ENCODE assay signal across 13 cellular contexts in the genomic region with DNA sequence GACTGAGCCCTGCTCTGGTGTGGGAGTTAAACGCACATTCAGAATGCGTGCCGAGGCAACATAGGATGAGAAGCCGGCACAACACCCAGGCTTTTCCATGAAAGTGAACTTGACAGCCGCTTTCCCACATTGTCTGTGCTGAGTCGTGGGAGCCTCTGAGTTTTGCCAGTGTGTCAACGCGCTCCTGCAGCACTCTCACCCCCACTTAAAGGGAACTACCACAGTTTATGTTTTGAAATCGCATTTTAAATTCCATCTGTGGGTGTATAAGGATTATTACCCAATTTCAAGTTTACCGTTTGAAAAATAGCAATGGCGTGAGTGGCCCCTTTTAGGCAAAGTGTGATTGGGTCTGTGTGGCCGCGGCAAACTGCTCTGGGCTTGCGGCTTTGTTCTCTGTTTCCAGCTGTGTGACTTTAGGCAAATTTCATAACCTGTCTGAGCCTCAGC.
DNase-seq lines count a peak whose midpoint lies in the region; ATAC-seq and TF ChIP-seq lines count a peak whose summit lies in the region.
"Had no signal": no experiment of that assay in that cellular context is flagged by ENCODE, and none has a peak within 500 bp of the region (broad histone marks: within the 10 kb centered on the region; RNA-seq: fewer than 3 reads in every experiment).

No MANE protein-coding gene starts in this region.

- H3K4me1 Mint-ChIP-seq in activated CD8-positive, alpha-beta T cell treated with anti-CD3 and anti-CD28 coated beads for 36 hours (ENCODE audit: low read depth): peaks cover 5% of the 10 kb centered on the region

- 87% methylated on average over 14 of the region's 14 CpGs for WGBS in SK-N-SH (ENCODE audit: low lambda C conversion rate)

- peaks cover 2% of the 10 kb centered on the region for H3K9me3 Mint-ChIP-seq in activated CD8-positive, alpha-beta T cell treated with anti-CD3 and anti-CD28 coated beads for 36 hours

- CTCF ChIA-PET in activated CD8-positive, alpha-beta T cell treated with anti-CD3 and anti-CD28 coated beads for 36 hours (lab: Charles Lee): interaction anchor here (1.1 kb wide), 1 partner anchor 279 kb away, joined by 3 read pairs; no protein-coding TSS in a partner anchor
- CTCF ChIA-PET in SK-N-SH (lab: Yijun Ruan, JAX): interaction anchor here (1.1 to 3.6 kb wide), 3 partner anchors 30 to 393 kb away, joined by 3 to 9 read pairs (median 5); partner anchors contain the start of gene WNT7B

- H4K20me1 ChIP-seq in SK-N-SH (ENCODE audit: insufficient read depth): no peaks in the 10 kb centered on the region

- POLR2A ChIA-PET in activated CD8-positive, alpha-beta T cell treated with anti-CD3 and anti-CD28 coated beads for 36 hours (lab: Charles Lee): no interaction called here
- POLR2A ChIA-PET in SK-N-SH (lab: Yijun Ruan, JAX): no interaction called here

- H3K4me1 ChIP-seq in SK-N-SH (ENCODE audit: control insufficient read depth in 1 of 2, insufficient read depth in 2 of 2, low read depth in 1 of 2, low read length in 1 of 2): no peaks in the 10 kb centered on the region

- H2AFZ ChIP-seq in SK-N-SH (ENCODE audit: low read depth): no peak overlapping the region

- peak; percentile 52 for DNase-seq in AG09319 (ENCODE audit: extremely low read depth, low read depth)
- peak; percentile 76 for DNase-seq in HCEC 1CT
- peak; percentile 96 for DNase-seq in SIG-M5 treated with dmso at 0.1 percent for 504 hours (lab: John Stamatoyannopoulos, UW; ENCODE audit: unreplicated experiment)
- peak in 41 of 42 donors; percentile 26 to 89 (median 63) for DNase-seq in head of caudate nucleus
- DNase-seq in NCI-H2107 (lab: John Stamatoyannopoulos, UW): no peak
- DNase-seq in activated CD8-positive, alpha-beta T cell treated with anti-CD3 and anti-CD28 coated beads for 36 hours: no peak
- no peak for DNase-seq in stimulated activated CD4-positive, alpha-beta T cell treated with anti-CD3 and anti-CD28 coated beads, Interleukin-1b, Interleukin-23, amount 100 ng/mL, for 48 hours
- no peak for DNase-seq in SK-N-SH
- DNase-seq: activated gamma-delta T cell, BE2C, NCI-H2029, SJCRH30 had no signal

- ATAC-seq in activated CD8-positive, alpha-beta T cell treated with anti-CD3 and anti-CD28 coated beads for 36 hours: no peak

- TF ChIP-seq RAD21 in SK-N-SH (IDR thresholded peaks at IDR 0.05; ENCODE audit: low read length): no peak

- H3K27ac ChIP-seq in SK-N-SH (ENCODE audit: low read depth in 2 of 2, low read length in 1 of 2): no peak overlapping the region
- H3K27ac ChIP-seq: SJCRH30, suprapubic skin had no signal

- H3K27me3 Mint-ChIP-seq in activated CD8-positive, alpha-beta T cell treated with anti-CD3 and anti-CD28 coated beads for 36 hours: no peaks in the 10 kb centered on the region

- no peaks in the 10 kb centered on the region for H3K27me3 ChIP-seq in SK-N-SH (ENCODE audit: insufficient read depth)
- H3K27me3 ChIP-seq: BE2C had no signal

- no peaks in the 10 kb centered on the region for H3K36me3 Mint-ChIP-seq in activated CD8-positive, alpha-beta T cell treated with anti-CD3 and anti-CD28 coated beads for 36 hours (ENCODE audit: low read depth)

- no peak overlapping the region for H3K4me3 ChIP-seq in SK-N-SH (ENCODE audit: low read depth in 2 of 2, low read length in 1 of 2)
- H3K4me3 ChIP-seq: SJCRH30, suprapubic skin had no signal

- peaks cover 0 to 5% of the 10 kb centered on the region in 2 experiments for H3K36me3 ChIP-seq in SK-N-SH (replicated peaks in 1 of 2; ENCODE audit: control insufficient read depth in 1 of 2, insufficient read depth in 2 of 2, low read length in 1 of 2)
- H3K36me3 ChIP-seq: BE2C, SJCRH30 had no signal

- no peaks in the 10 kb centered on the region for H3K9me2 ChIP-seq in SK-N-SH

- intact Hi-C loops in head of caudate nucleus (cut with DNase I): no loop called here
- intact Hi-C loops in activated CD8-positive, alpha-beta T cell treated with anti-CD3 and anti-CD28 coated beads for 36 hours (cut with micrococcal nuclease): no loop called here

- TF ChIP-seq CTCF in AG09319 (IDR thresholded peaks at IDR 0.05; ENCODE audit: low read depth, low read length) (no peak), SK-N-SH (IDR thresholded peaks at IDR 0.05) (no peak)
- TF ChIP-seq CTCF in activated CD8-positive, alpha-beta T cell treated with anti-CD3 and anti-CD28 coated beads for 36 hours (IDR thresholded peaks at IDR 0.05): no peak

- no peak for TF ChIP-seq EP300 in SK-N-SH (IDR thresholded peaks at IDR 0.05; ENCODE audit: borderline replicate concordance in 1 of 2, low read depth in 1 of 2, low read length in 1 of 2)

- H3K4me3 Mint-ChIP-seq in activated CD8-positive, alpha-beta T cell treated with anti-CD3 and anti-CD28 coated beads for 36 hours: no peak overlapping the region

- H3K79me2 ChIP-seq in SK-N-SH (ENCODE audit: insufficient read depth): no peaks in the 10 kb centered on the region

- H3K4me2 ChIP-seq in SK-N-SH: no peak overlapping the region

- H3K9ac ChIP-seq in SK-N-SH: no peak overlapping the region

- no peaks in the 10 kb centered on the region for H3K9me3 ChIP-seq in SK-N-SH
- H3K9me3 ChIP-seq: BE2C, SJCRH30, suprapubic skin had no signal

- H3F3A ChIP-seq in SK-N-SH (replicated peaks; ENCODE audit: insufficient read depth): no peaks in the 10 kb centered on the region

- H3K27ac Mint-ChIP-seq in activated CD8-positive, alpha-beta T cell treated with anti-CD3 and anti-CD28 coated beads for 36 hours: no peak overlapping the region

TF ChIP-seq in SK-N-SH, 30 proteins besides CTCF, POLR2A, EP300 and RAD21:
- TF ChIP-seq MEF2A (IDR thresholded peaks at IDR 0.05; ENCODE audit: borderline replicate concordance, low read depth): no peak
- TF ChIP-seq CHD2 (IDR thresholded peaks at IDR 0.05; ENCODE audit: low read length, partially characterized antibody): no peak
- no peak for TF ChIP-seq NRF1 (IDR thresholded peaks at IDR 0.05; ENCODE audit: low read depth, low read length)
- TF ChIP-seq YY1 (IDR thresholded peaks at IDR 0.05; ENCODE audit: low read depth): no peak
- TF ChIP-seq EZH2phosphoT487 (IDR thresholded peaks at IDR 0.05; ENCODE audit: borderline replicate concordance, low read depth): no peak
- TF ChIP-seq GABPA (IDR thresholded peaks at IDR 0.05; ENCODE audit: low read depth): no peak
- TF ChIP-seq RFX5 (IDR thresholded peaks at IDR 0.05; ENCODE audit: low read length): no peak
- no peak for TF ChIP-seq SMC3 (IDR thresholded peaks at IDR 0.05; ENCODE audit: low read depth, low read length)
- TF ChIP-seq RCOR1 (IDR thresholded peaks at IDR 0.05; ENCODE audit: low read length): no peak
- TF ChIP-seq SIN3A (IDR thresholded peaks at IDR 0.05; ENCODE audit: borderline replicate concordance, low read depth, low read length): no peak
- TF ChIP-seq ELF1 (IDR thresholded peaks at IDR 0.05): no peak
- TF ChIP-seq PBX3 (IDR thresholded peaks at IDR 0.05): no peak
- no peak for TF ChIP-seq IRF3 (IDR thresholded peaks at IDR 0.05; ENCODE audit: low read depth, low read length)
- TF ChIP-seq, protein P1, sequence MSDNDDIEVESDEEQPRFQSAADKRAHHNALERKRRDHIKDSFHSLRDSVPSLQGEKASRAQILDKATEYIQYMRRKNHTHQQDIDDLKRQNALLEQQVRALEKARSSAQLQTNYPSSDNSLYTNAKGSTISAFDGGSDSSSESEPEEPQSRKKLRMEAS (IDR thresholded peaks at IDR 0.05; ENCODE audit: low read depth): no peak
- no peak for TF ChIP-seq GATA2 (CRISPR knock-in tag; IDR thresholded peaks at IDR 0.05)
- no peak for TF ChIP-seq FOXJ3 (CRISPR knock-in tag; IDR thresholded peaks at IDR 0.05)
- TF ChIP-seq MXI1 (IDR thresholded peaks at IDR 0.05; ENCODE audit: low read depth, low read length): no peak
- TF ChIP-seq FOSL2 (IDR thresholded peaks at IDR 0.05; ENCODE audit: borderline replicate concordance, low read depth): no peak
- no peak for TF ChIP-seq TCF12 (IDR thresholded peaks at IDR 0.05)

Comparison
In these comparisons a context has a peak if more than half of its experiments do, and no peak if none do; other contexts are left out.
1. DNase-seq: peak in AG09319 (single experiment), HCEC 1CT (single experiment), SIG-M5 treated with dmso at 0.1 percent for 504 hours (single experiment) and head of caudate nucleus (41 of 42); none in NCI-H2107 (single experiment), activated CD8-positive, alpha-beta T cell treated with anti-CD3 and anti-CD28 coated beads for 36 hours (single experiment), stimulated activated CD4-positive, alpha-beta T cell treated with anti-CD3 and anti-CD28 coated beads, Interleukin-1b, Interleukin-23, amount 100 ng/mL, for 48 hours (single experiment) and SK-N-SH (single experiment).